9 cellular contexts compared by ENCODE assay signal in the genomic region with DNA sequence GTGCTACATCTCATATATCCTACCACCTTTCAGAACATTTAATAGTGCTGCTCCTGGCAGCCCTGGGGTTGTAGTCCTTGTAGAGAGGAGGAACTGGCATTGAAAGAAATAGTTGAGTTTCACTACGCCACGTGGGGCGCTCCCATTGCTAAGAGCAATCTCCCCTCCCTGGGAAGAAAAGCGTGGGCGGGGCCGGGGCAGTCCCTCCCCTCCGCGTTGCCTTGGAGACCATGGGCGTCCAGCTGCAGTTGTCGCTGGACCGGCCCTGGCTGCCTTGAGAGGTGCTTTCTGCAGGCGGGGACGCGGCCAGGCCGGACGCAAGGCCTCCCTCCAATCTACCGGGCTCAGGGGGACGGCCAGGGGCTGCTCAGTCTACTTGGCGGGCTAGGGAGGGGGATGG. TPM values are rescaled to one million over a fixed set of nuclear protein-coding genes. Genes with fewer than 3 reads are reported as not detected.
DNase-seq lines count a peak whose midpoint lies in the region; ATAC-seq and TF ChIP-seq lines count a peak whose summit lies in the region.
"Had no signal": no experiment of that assay in that cellular context is flagged by ENCODE, and none has a peak within 500 bp of the region (broad histone marks: within the 10 kb centered on the region; RNA-seq: fewer than 3 reads in every experiment).

No MANE protein-coding gene starts in this region.

- TF ChIP-seq CTCF in mucosa of descending colon (IDR thresholded peaks at IDR 0.05) (no peak), tibial nerve (IDR thresholded peaks at IDR 0.05) (no peak)

- peaks cover 20% of the 10 kb centered on the region for H3K27me3 Mint-ChIP-seq in activated T-cell treated with anti-CD3 and anti-CD28 coated beads, Interleukin-2, amount 50 U/mL, for 24 hours

- intact Hi-C loops in mucosa of descending colon (cut with DNase I, micrococcal nuclease) = no loop called here

- H3K27me3 ChIP-seq in tibial nerve = no peaks in the 10 kb centered on the region

- 9 to 13% methylated on average over 4 to 8 of the region's 19 CpGs for WGBS in tibial nerve, 2 donors

- H3K4me1 Mint-ChIP-seq in activated T-cell treated with anti-CD3 and anti-CD28 coated beads, Interleukin-2, amount 50 U/mL, for 24 hours (ENCODE audit: low read depth) = peaks cover 2% of the 10 kb centered on the region

- H3K36me3 ChIP-seq in mucosa of descending colon (ENCODE audit: low read depth) (no peaks in the 10 kb centered on the region), tibial nerve (peaks cover 0 to 31% (median 0%) of the 10 kb centered on the region in 3 donors)

- H3K4me3 Mint-ChIP-seq in activated T-cell treated with anti-CD3 and anti-CD28 coated beads, Interleukin-2, amount 50 U/mL, for 24 hours = no peak overlapping the region

- ATAC-seq in esophagus mucosa (peak; percentile 88), mucosa of descending colon (peak; percentile 99), HG02852 (IDR thresholded peaks at IDR 0.05; ENCODE audit: unreplicated experiment) (no peak)

- H3K4me1 ChIP-seq in mucosa of descending colon (ENCODE audit: low read depth) = peaks cover 7% of the 10 kb centered on the region
- peaks cover 0 to 22% (median 8%) of the 10 kb centered on the region in 4 donors for H3K4me1 ChIP-seq in tibial nerve

- no peaks in the 10 kb centered on the region for H3K36me3 Mint-ChIP-seq in activated T-cell treated with anti-CD3 and anti-CD28 coated beads, Interleukin-2, amount 50 U/mL, for 24 hours (ENCODE audit: low read depth)

- no peak overlapping the region for H3K27ac ChIP-seq in tibial nerve
- H3K27ac ChIP-seq: C4-2B had no signal

- no peak overlapping the region for H3K4me3 ChIP-seq in mucosa of descending colon
- peak overlapping the region in 2 of 4 donors; percentile 9 to 38 for H3K4me3 ChIP-seq in tibial nerve

- no peak overlapping the region for H3K27ac Mint-ChIP-seq in activated T-cell treated with anti-CD3 and anti-CD28 coated beads, Interleukin-2, amount 50 U/mL, for 24 hours

- TF ChIP-seq POLR2A in tibial nerve (IDR thresholded peaks at IDR 0.05) = no peak

- H3K9me3 ChIP-seq in mucosa of descending colon = no peaks in the 10 kb centered on the region
- H3K9me3 ChIP-seq in tibial nerve = peaks cover 0 to 7% (median 0%) of the 10 kb centered on the region in 4 donors

- peaks cover 8% of the 10 kb centered on the region for H3K9me3 Mint-ChIP-seq in activated T-cell treated with anti-CD3 and anti-CD28 coated beads, Interleukin-2, amount 50 U/mL, for 24 hours

- DNase-seq in activated T-cell treated with anti-CD3 and anti-CD28 coated beads for 48 hours (ENCODE audit: low read depth) (peak; percentile 11), mucosa of descending colon (peak; percentile 74 to 86 (median 76)), tibial nerve (ENCODE audit: low spot score in 2 of 2) (peak; percentile 47 to 54), NCI-H1105 (lab: John Stamatoyannopoulos, UW) (no peak), NCI-H2227 treated with DMSO at 0.1 percent for 48 hours (lab: John Stamatoyannopoulos, UW) (no peak)
- no peak for DNase-seq in activated T-cell treated with anti-CD3 and anti-CD28 coated beads, Interleukin-2, amount 50 U/mL, for 24 hours

- no peak for TF ChIP-seq EP300 in tibial nerve (IDR thresholded peaks at IDR 0.05)

RNA-seq across cellular contexts. Expression of a gene that starts 0.4 kb away (rescaled TPM):
- total RNA-seq in esophagus mucosa (0.72 TPM), mucosa of descending colon (1 to 10 TPM; 5.0 to 5.6 (median 5.1) TPM), tibial nerve (10 to 100 TPM in 2 of 4 donors, 1 to 10 TPM in 2; 6.0 to 14.0 (median 11.7) TPM)

Comparison
In these comparisons a context has a peak if more than half of its experiments do, and no peak if none do; other contexts are left out.
1. DNase-seq: peak in activated T-cell treated with anti-CD3 and anti-CD28 coated beads for 48 hours (single experiment), mucosa of descending colon (3 of 3) and tibial nerve (2 of 2); none in activated T-cell treated with anti-CD3 and anti-CD28 coated beads, Interleukin-2, amount 50 U/mL, for 24 hours (single experiment), NCI-H1105 (single experiment) and NCI-H2227 treated with DMSO at 0.1 percent for 48 hours (single experiment).